17 cellular contexts compared by ENCODE assay signal in the genomic region with DNA sequence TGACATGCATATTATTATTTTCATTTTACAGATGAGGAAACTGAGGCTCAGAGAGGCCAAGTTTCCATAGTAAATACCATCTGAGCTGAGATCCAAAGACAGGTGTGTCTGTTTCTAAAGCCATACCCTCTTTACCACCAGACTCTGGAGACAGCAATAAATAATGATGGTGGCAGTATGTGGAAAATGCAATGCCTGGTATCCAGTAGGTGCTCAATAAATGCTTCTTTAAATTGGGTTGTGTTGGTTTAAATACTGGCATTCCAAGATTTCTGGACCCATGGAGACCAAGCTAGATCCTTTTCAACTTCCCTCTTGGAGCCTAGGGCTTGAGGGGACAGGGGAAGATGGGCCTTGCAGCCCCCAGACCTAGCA.
A peak's percentile ranks its signal among the peaks of the same experiment; 100 is the strongest.
DNase-seq lines count a peak whose midpoint lies in the region; ATAC-seq, FAIRE-seq and TF ChIP-seq lines count a peak whose summit lies in the region.
"Had no signal": no experiment of that assay in that cellular context is flagged by ENCODE, and none has a peak within 500 bp of the region (broad histone marks: within the 10 kb centered on the region; RNA-seq: fewer than 3 reads in every experiment).

No MANE protein-coding gene starts in this region.

- no peak for TF ChIP-seq EP300 in K562 (IDR thresholded peaks at IDR 0.05; ENCODE audit: low read length)

- H4K20me1 ChIP-seq in PC-3 (ENCODE audit: low read length) (no peaks in the 10 kb centered on the region), K562 (replicated peaks; ENCODE audit: control insufficient read depth, insufficient read depth, low read length) (no peaks in the 10 kb centered on the region)

- no peak for FAIRE-seq in K562 (lab: Jason Lieb, UNC)
- no peak for FAIRE-seq in D721Med (lab: Jason Lieb, UNC)
- FAIRE-seq: HTR-8/SVneo had no signal

- no peaks in the 10 kb centered on the region for H3K9me1 ChIP-seq in K562 (ENCODE audit: control insufficient read depth, insufficient read depth, low read length)

- intact Hi-C loops in PC-3 (cut with micrococcal nuclease) (loop anchor here (1.0 kb wide), 1 partner anchor 30 kb away; no protein-coding TSS in a partner anchor), K562 (cut with micrococcal nuclease) (no loop called here), gastrocnemius medialis (cut with DNase I; ENCODE audit: low total_unique reads) (no loop called here)

- peak overlapping the region; percentile 79 for H3K4me2 ChIP-seq in PC-3 (ENCODE audit: low read length)
- no peak overlapping the region for H3K4me2 ChIP-seq in K562 (ENCODE audit: insufficient read depth, low read length)

- no peaks in the 10 kb centered on the region for H3K79me2 ChIP-seq in PC-3 (ENCODE audit: low read length)
- H3K79me2 ChIP-seq in K562 (ENCODE audit: control insufficient read depth, insufficient read depth, low read length) = no peaks in the 10 kb centered on the region

- peaks cover 33% of the 10 kb centered on the region for H3K4me1 ChIP-seq in PC-3 (ENCODE audit: insufficient read depth, low read length)
- H3K4me1 ChIP-seq in K562 (replicated peaks in 1 of 2; ENCODE audit: control insufficient read depth in 2 of 2, insufficient read depth in 2 of 2, low read length in 2 of 2) = no peaks in the 10 kb centered on the region; a peak in 1 of 5 replicates
- H3K4me1 ChIP-seq in foreskin keratinocyte = peaks cover 12% of the 10 kb centered on the region
- H3K4me1 ChIP-seq in gastrocnemius medialis = no peaks in the 10 kb centered on the region

- POLR2A ChIA-PET in PC-3 (lab: Charles Lee; ENCODE audit: unreplicated experiment) (interaction anchor here (0.6 kb wide), 1 partner anchor 221 kb away, joined by 34 read pairs; the partner anchor contains the start of gene MSX2), K562 (lab: Yijun Ruan, JAX) (interaction anchor here (0.6 to 1.1 kb wide), 2 partner anchors 11 to 94 kb away, joined by 3 read pairs; no protein-coding TSS in a partner anchor)

- H2AFZ ChIP-seq in PC-3 (ENCODE audit: low read length) (peak overlapping the region; percentile 54), K562 (ENCODE audit: low read depth, low read length) (no peak overlapping the region)

- H3K9me3 ChIP-seq in PC-3 (ENCODE audit: low read length) (no peaks in the 10 kb centered on the region), K562 (replicated peaks; ENCODE audit: control insufficient read depth, insufficient read depth, low read depth, low read length) (no peaks in the 10 kb centered on the region), gastrocnemius medialis (peaks cover 0 to 5% (median 0%) of the 10 kb centered on the region in 3 donors)

- in situ Hi-C loops in K562 (cut with MboI) = no loop called here
- in situ Hi-C loops in gastrocnemius medialis (cut with MboI; ENCODE audit: low sequenced_read_pairs in 4 of 4) = no loop called here

- H3K4me3 ChIP-seq in PC-3 (ENCODE audit: low read length) (peak overlapping the region; percentile 47; the same call in 1 of the 2 replicates), K562 (no peak overlapping the region), gastrocnemius medialis (no peak overlapping the region)

- ATAC-seq in PC-3 (no peak), K562 (no peak), foreskin keratinocyte (no peak), gastrocnemius medialis (no peak)

- H3K27me3 ChIP-seq in PC-3 (ENCODE audit: low read length) (no peaks in the 10 kb centered on the region), K562 (ENCODE audit: control insufficient read depth in 2 of 2, insufficient read depth in 2 of 2, low read length in 2 of 2) (0 out of 5 replicates have a peak, but pooled peaks cover 0 to 3% of the 10 kb centered on the region in 2 experiments), foreskin keratinocyte (no peaks in the 10 kb centered on the region), gastrocnemius medialis (no peaks in the 10 kb centered on the region)
- H3K27me3 ChIP-seq: Peyer's patch had no signal

- TF ChIP-seq CTCF in PC-3 (conservative IDR thresholded peaks at IDR 0.05; ENCODE audit: low read depth, low read length) (no peak), K562 (IDR thresholded peaks at IDR 0.05 in 2 of 3, conservative IDR thresholded peaks at IDR 0.05 in 1 of 3; ENCODE audit: insufficient read depth in 2 of 3, low read depth in 1 of 3, low read length in 3 of 3) (no peak), foreskin keratinocyte (conservative IDR thresholded peaks at IDR 0.05) (no peak), D721Med (IDR thresholded peaks at IDR 0.05; ENCODE audit: insufficient read depth, missing control alignments) (no peak), gastrocnemius medialis (IDR thresholded peaks at IDR 0.05 in 4 of 5, conservative IDR thresholded peaks at IDR 0.05 in 1 of 5) (no peak)

- BruUV-seq in PC-3 (replicated peaks; lab: Mats Ljungman, UMichigan) = no TSS peak
- BruUV-seq in K562 (replicated peaks; lab: Mats Ljungman, UMichigan) = no TSS peak

- H3K9me2 ChIP-seq in PC-3 (replicated peaks; ENCODE audit: low read length) = no peaks in the 10 kb centered on the region

- TF ChIP-seq POLR2A in K562 (conservative IDR thresholded peaks at IDR 0.05) (no peak), gastrocnemius medialis (IDR thresholded peaks at IDR 0.05) (no peak)

- CTCF ChIA-PET in PC-3 (lab: Charles Lee) (no interaction called here), K562 (lab: Yijun Ruan, JAX; ENCODE audit: low intra/inter-chr PET ratio) (no interaction called here)

- no peak for DNase-seq in PC-3
- DNase-seq in K562 (ENCODE audit: extremely low read depth in 1 of 4, low spot score in 3 of 4) = no peak
- DNase-seq in foreskin keratinocyte = no peak
- DNase-seq in hippocampal formation (lab: John Stamatoyannopoulos, UW) = no peak
- DNase-seq in D721Med (ENCODE audit: insufficient read length, low spot score) = no peak
- DNase-seq in gastrocnemius medialis = no peak
- DNase-seq in DMS79 (lab: John Stamatoyannopoulos, UW) = no peak
- DNase-seq: CD4-positive, alpha-beta T cell; DMS79 treated with DMSO at 0.1 percent for 48 hours; H9; NCI-H1417 treated with DMSO at 0.1 percent for 48 hours; NCI-H2081; NCI-H82; SHP77 had no signal

- TF ChIP-seq RAD21 in K562 (CRISPR knock-in tag; conservative IDR thresholded peaks at IDR 0.05 in 1 of 2, IDR thresholded peaks at IDR 0.05 in 1 of 2) = no peak

- peak overlapping the region; percentile 73 for H3K9ac ChIP-seq in PC-3 (ENCODE audit: low read length)
- no peak overlapping the region for H3K9ac ChIP-seq in K562 (ENCODE audit: insufficient read depth in 1 of 2, low read depth in 2 of 2, low read length in 2 of 2)

- H3F3A ChIP-seq in PC-3 (ENCODE audit: low read length, unreplicated experiment) = peaks cover 7% of the 10 kb centered on the region

- H3K27ac ChIP-seq in PC-3 (ENCODE audit: low read length) (peak overlapping the region; percentile 98), K562 (ENCODE audit: extremely low read depth, low read depth, low read length) (no peak overlapping the region), foreskin keratinocyte (peak overlapping the region; percentile 68), gastrocnemius medialis (no peak overlapping the region)
- H3K27ac ChIP-seq: HL-60 had no signal

- H3K36me3 ChIP-seq in PC-3 (ENCODE audit: low read depth, low read length) (no peaks in the 10 kb centered on the region), K562 (ENCODE audit: control insufficient read depth, insufficient read depth, low read length) (no peaks in the 10 kb centered on the region), gastrocnemius medialis (no peaks in the 10 kb centered on the region)
- H3K36me3 ChIP-seq: Peyer's patch had no signal

TF ChIP-seq in K562, 482 proteins besides CTCF, POLR2A, EP300 and RAD21:
- TF ChIP-seq ZKSCAN8 (CRISPR knock-in tag; IDR thresholded peaks at IDR 0.05) = peak; percentile 90
- TF ChIP-seq HNRNPK (IDR thresholded peaks at IDR 0.05; ENCODE audit: low read depth, low read length, poor library complexity, severe bottlenecking) = no peak
TF ChIP-seq in K562: peak in this region for 1.

Comparison
In these comparisons a context has a peak if more than half of its experiments do, and no peak if none do; other contexts are left out.
1. H3K27ac ChIP-seq: peak in PC-3 (single experiment) and foreskin keratinocyte (single experiment); none in K562 (single experiment) and gastrocnemius medialis (0 of 4).